ENCODE assay signal across 14 cellular contexts in the genomic region with DNA sequence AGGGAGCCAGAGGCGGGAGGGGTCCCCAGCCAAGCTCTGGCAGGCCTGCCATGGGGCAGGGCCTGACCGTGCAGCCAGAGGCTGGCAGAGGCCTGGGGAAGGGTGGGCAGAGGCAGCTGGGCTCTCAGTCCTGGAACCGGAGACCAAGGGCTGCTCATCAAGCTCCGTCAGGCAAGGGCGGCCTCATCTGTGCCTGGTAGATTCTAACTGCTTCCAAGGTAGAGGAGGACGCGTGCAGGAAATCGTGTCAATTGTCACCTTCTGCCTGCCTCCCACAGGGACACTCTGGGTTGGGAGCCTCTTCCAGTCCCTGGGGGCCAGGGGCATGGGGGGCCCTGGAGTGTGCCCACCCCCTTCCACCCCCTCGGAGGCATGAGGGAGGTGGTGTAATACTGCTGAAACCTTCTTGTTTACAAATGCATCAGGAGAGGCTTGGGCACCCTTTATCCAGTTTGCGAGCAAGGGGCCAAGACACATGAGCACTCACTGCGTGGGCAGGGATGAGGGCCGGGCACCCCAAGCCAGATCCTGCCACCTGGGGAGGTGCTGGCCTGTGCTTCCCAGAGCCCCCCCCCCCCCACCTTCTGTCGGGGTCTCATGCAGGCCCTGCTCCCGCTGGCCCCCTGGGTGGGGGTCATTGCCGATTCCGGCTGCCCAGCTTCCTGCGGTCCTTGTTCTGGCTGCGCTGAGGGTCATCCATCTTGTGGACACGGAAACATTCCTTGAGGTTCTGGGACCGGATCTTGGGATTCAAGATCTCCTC.
"Had no signal": no experiment of that assay in that cellular context is flagged by ENCODE, and none has a peak within 500 bp of the region (broad histone marks: within the 10 kb centered on the region; RNA-seq: fewer than 3 reads in every experiment).

No MANE protein-coding gene starts in this region.

- H3K27ac Mint-ChIP-seq: activated CD4-positive, alpha-beta memory T cell treated with anti-CD3 and anti-CD28 coated beads, Interleukin-2, amount 10 ng/mL, durations not matched to agents 7 days and 5 days; activated naive CD8-positive, alpha-beta T cell treated with anti-CD3 and anti-CD28 coated beads, Interleukin-2, amount 50 U/mL, for 24 hours; nephron; stimulated activated naive CD8-positive, alpha-beta T cell treated with anti-CD3 and anti-CD28 coated beads, Interleukin-15, amount 100 ng/mL, for 72 hours had no signal

- H3K9me3 Mint-ChIP-seq: activated CD4-positive, alpha-beta memory T cell treated with anti-CD3 and anti-CD28 coated beads, Interleukin-2, amount 10 ng/mL, durations not matched to agents 7 days and 5 days; activated naive CD8-positive, alpha-beta T cell treated with anti-CD3 and anti-CD28 coated beads, Interleukin-2, amount 50 U/mL, for 24 hours; activated T-cell treated with anti-CD3 and anti-CD28 coated beads, Interleukin-2, amount 50 U/mL, for 72 hours; nephron; stimulated activated naive CD8-positive, alpha-beta T cell treated with anti-CD3 and anti-CD28 coated beads, Interleukin-15, amount 100 ng/mL, for 72 hours had no signal

- FAIRE-seq: astrocyte, colon, frontal cortex, urothelium cell line had no signal

- H3K4me3 ChIP-seq: thoracic aorta had no signal

- H3K4me3 Mint-ChIP-seq: activated CD4-positive, alpha-beta memory T cell treated with anti-CD3 and anti-CD28 coated beads, Interleukin-2, amount 10 ng/mL, durations not matched to agents 7 days and 5 days; activated naive CD8-positive, alpha-beta T cell treated with anti-CD3 and anti-CD28 coated beads, Interleukin-2, amount 50 U/mL, for 24 hours; stimulated activated naive CD8-positive, alpha-beta T cell treated with anti-CD3 and anti-CD28 coated beads, Interleukin-15, amount 100 ng/mL, for 72 hours had no signal

- H3K36me3 ChIP-seq: thoracic aorta had no signal

- H3K9me3 ChIP-seq: thoracic aorta had no signal

- H3K4me1 Mint-ChIP-seq: nephron had no signal

- ATAC-seq: activated naive CD8-positive, alpha-beta T cell treated with anti-CD3 and anti-CD28 coated beads, Interleukin-2, amount 50 U/mL, for 24 hours; activated T-cell treated with anti-CD3 and anti-CD28 coated beads, Interleukin-2, amount 50 U/mL, for 72 hours; stimulated activated naive CD8-positive, alpha-beta T cell treated with anti-CD3 and anti-CD28 coated beads, Interleukin-15, amount 100 ng/mL, for 72 hours had no signal

- H3K27ac ChIP-seq: thoracic aorta had no signal

- DNase-seq: activated CD4-positive, alpha-beta memory T cell treated with anti-CD3 and anti-CD28 coated beads, Interleukin-2, amount 10 ng/mL, durations not matched to agents 7 days and 5 days; activated CD8-positive, alpha-beta memory T cell treated with anti-CD3 and anti-CD28 coated beads, Interleukin-2, amount 50 U/mL, for 4 hours; activated naive CD8-positive, alpha-beta T cell treated with anti-CD3 and anti-CD28 coated beads, Interleukin-2, amount 50 U/mL, for 24 hours; activated T-cell treated with anti-CD3 and anti-CD28 coated beads, Interleukin-2, amount 50 U/mL, for 72 hours; mammary epithelial cell; stimulated activated CD4-positive, alpha-beta T cell treated with anti-CD3 and anti-CD28 coated beads, Interleukin-4, amount 100 ng/mL, for 4 hours; stimulated activated naive CD8-positive, alpha-beta T cell treated with anti-CD3 and anti-CD28 coated beads, Interleukin-15, amount 100 ng/mL, for 72 hours; SW 1271 had no signal
